ENCODE assay signal across 33 cellular contexts in genomic region chr21:15498455-15498854, GRCh38.
DNase-seq lines count a peak whose midpoint lies in the region; ATAC-seq and TF ChIP-seq lines count a peak whose summit lies in the region.
"Had no signal": no experiment of that assay in that cellular context is flagged by ENCODE, and none has a peak within 500 bp of the region (broad histone marks: within the 10 kb centered on the region; RNA-seq: fewer than 3 reads in every experiment).

No MANE protein-coding gene starts in this region.

- in situ Hi-C loops in mammary epithelial cell (cut with MboI; ENCODE audit: low sequenced_read_pairs in 2 of 2), result loop anchor here in 1 of 2 donors (25.0 kb wide), 1 partner anchor 636 kb away; no protein-coding TSS in a partner anchor

- no peak overlapping the region for H3K9ac ChIP-seq in mammary epithelial cell (ENCODE audit: insufficient read depth, low read length)

- H3K27me3 Mint-ChIP-seq in activated CD4-positive, alpha-beta T cell treated with anti-CD3 and anti-CD28 coated beads for 36 hours, result no peaks in the 10 kb centered on the region
- H3K27me3 Mint-ChIP-seq in stimulated activated naive CD8-positive, alpha-beta T cell treated with anti-CD3 and anti-CD28 coated beads, Interleukin-15, amount 100 ng/mL, for 72 hours, result no peaks in the 10 kb centered on the region

- H3K36me3 ChIP-seq in mammary epithelial cell (ENCODE audit: insufficient read depth, low read length), result no peaks in the 10 kb centered on the region
- no peaks in the 10 kb centered on the region for H3K36me3 ChIP-seq in breast epithelium
- H3K36me3 ChIP-seq: BE2C, HAP-1 had no signal

- no peak for TF ChIP-seq CTCF in mammary epithelial cell (conservative IDR thresholded peaks at IDR 0.05 in 1 of 2, IDR thresholded peaks at IDR 0.05 in 1 of 2; ENCODE audit: extremely low read depth in 1 of 2, insufficient read depth in 1 of 2, low read depth in 1 of 2, low read length in 2 of 2)
- no peak for TF ChIP-seq CTCF in breast epithelium (IDR thresholded peaks at IDR 0.05)
- no peak for TF ChIP-seq CTCF in foreskin keratinocyte (conservative IDR thresholded peaks at IDR 0.05)

- H3K79me2 ChIP-seq in mammary epithelial cell (ENCODE audit: insufficient read depth, low read length), result no peaks in the 10 kb centered on the region

- CTCF ChIA-PET in activated CD4-positive, alpha-beta T cell treated with anti-CD3 and anti-CD28 coated beads for 36 hours (lab: Charles Lee), result no interaction called here
- CTCF ChIA-PET in mammary epithelial cell (lab: Charles Lee; ENCODE audit: low non-redundant PET), result no interaction called here

- no peak for DNase-seq in activated CD4-positive, alpha-beta T cell treated with anti-CD3 and anti-CD28 coated beads for 36 hours
- DNase-seq in activated CD4-positive, alpha-beta T cell treated with anti-CD3 and anti-CD28 coated beads, Interleukin-2, amount 50 U/mL, for 4 hours, result no peak
- DNase-seq in mammary epithelial cell (peak; percentile 73), breast epithelium (ENCODE audit: low spot score in 2 of 2) (no peak), foreskin keratinocyte (peak; percentile 55 to 74), left ventricle myocardium superior (no peak), T-helper 1 cell (no peak)
- no peak for DNase-seq in stimulated activated naive CD8-positive, alpha-beta T cell treated with anti-CD3 and anti-CD28 coated beads, Interleukin-15, amount 100 ng/mL, for 72 hours
- DNase-seq: 8988T; ACHN; BE2C; CD8-positive, alpha-beta memory T cell; DMS 273 treated with DMSO at 0.1 percent for 48 hours; DMS79; EL; GDM1; GOT3; HFFc6; KBM-7; MV-4-11; NCI-H1105; NCI-H1436 treated with DMSO at 0.1 percent for 48 hours; NCI-H187 treated with DMSO at 0.1 percent for 48 hours; NCI-H446; NCI-H524 treated with DMSO at 0.1 percent for 48 hours; NCI-H82; NK-92 treated with Interleukin-12 subunit alpha and Interleukin-12 subunit beta, amount 100 ng/mL, for 24 hours; PC-9; RPMI8226; SHP77 treated with DMSO at 0.1 percent for 48 hours had no signal

- no peaks in the 10 kb centered on the region for H3K4me1 Mint-ChIP-seq in activated CD4-positive, alpha-beta T cell treated with anti-CD3 and anti-CD28 coated beads for 36 hours
- no peaks in the 10 kb centered on the region for H3K4me1 Mint-ChIP-seq in stimulated activated naive CD8-positive, alpha-beta T cell treated with anti-CD3 and anti-CD28 coated beads, Interleukin-15, amount 100 ng/mL, for 72 hours
- H3K4me1 Mint-ChIP-seq: CD8-positive, alpha-beta memory T cell had no signal

- H3K4me1 ChIP-seq in mammary epithelial cell (ENCODE audit: insufficient read depth, low read length) (peaks cover 8% of the 10 kb centered on the region), breast epithelium (no peaks in the 10 kb centered on the region), foreskin keratinocyte (peaks cover 4% of the 10 kb centered on the region)
- H3K4me1 ChIP-seq: HAP-1 had no signal

- H3K4me3 Mint-ChIP-seq in activated CD4-positive, alpha-beta T cell treated with anti-CD3 and anti-CD28 coated beads for 36 hours, result no peak overlapping the region
- H3K4me3 Mint-ChIP-seq in stimulated activated naive CD8-positive, alpha-beta T cell treated with anti-CD3 and anti-CD28 coated beads, Interleukin-15, amount 100 ng/mL, for 72 hours, result no peak overlapping the region
- H3K4me3 Mint-ChIP-seq: CD14-positive monocyte; CD8-positive, alpha-beta memory T cell; HFFc6 had no signal

- POLR2A ChIA-PET in activated CD4-positive, alpha-beta T cell treated with anti-CD3 and anti-CD28 coated beads for 36 hours (lab: Charles Lee), result no interaction called here

- no peaks in the 10 kb centered on the region for H3K9me3 ChIP-seq in mammary epithelial cell (replicated peaks; ENCODE audit: insufficient read depth, low read length)
- H3K9me3 ChIP-seq in breast epithelium, result no peaks in the 10 kb centered on the region
- H3K9me3 ChIP-seq: BE2C, HAP-1 had no signal

- H3K4me2 ChIP-seq in mammary epithelial cell (ENCODE audit: insufficient read depth, low read depth, low read length), result no peak overlapping the region
- H3K4me2 ChIP-seq: PC-9 had no signal

- no peaks in the 10 kb centered on the region for H3K9me3 Mint-ChIP-seq in activated CD4-positive, alpha-beta T cell treated with anti-CD3 and anti-CD28 coated beads for 36 hours (ENCODE audit: low read depth)
- no peaks in the 10 kb centered on the region for H3K9me3 Mint-ChIP-seq in stimulated activated naive CD8-positive, alpha-beta T cell treated with anti-CD3 and anti-CD28 coated beads, Interleukin-15, amount 100 ng/mL, for 72 hours
- H3K9me3 Mint-ChIP-seq: CD8-positive, alpha-beta memory T cell; HFFc6 had no signal

- ATAC-seq in activated CD4-positive, alpha-beta T cell treated with anti-CD3 and anti-CD28 coated beads for 36 hours, result peak; percentile 68
- ATAC-seq in foreskin keratinocyte (peak; percentile 96), left ventricle myocardium superior (no peak)
- peak; percentile 66 for ATAC-seq in stimulated activated naive CD8-positive, alpha-beta T cell treated with anti-CD3 and anti-CD28 coated beads, Interleukin-15, amount 100 ng/mL, for 72 hours
- ATAC-seq: GM12878 had no signal

- H3K27ac ChIP-seq in mammary epithelial cell (ENCODE audit: insufficient read depth, low read depth, low read length), result no peak overlapping the region
- no peak overlapping the region for H3K27ac ChIP-seq in breast epithelium
- peak overlapping the region; percentile 22 for H3K27ac ChIP-seq in foreskin keratinocyte
- H3K27ac ChIP-seq: PC-9 had no signal

- no peak overlapping the region for H3K27ac Mint-ChIP-seq in activated CD4-positive, alpha-beta T cell treated with anti-CD3 and anti-CD28 coated beads for 36 hours
- no peak overlapping the region for H3K27ac Mint-ChIP-seq in stimulated activated naive CD8-positive, alpha-beta T cell treated with anti-CD3 and anti-CD28 coated beads, Interleukin-15, amount 100 ng/mL, for 72 hours
- H3K27ac Mint-ChIP-seq: CD14-positive monocyte; CD8-positive, alpha-beta memory T cell; HFFc6 had no signal

- no peaks in the 10 kb centered on the region for H3K36me3 Mint-ChIP-seq in activated CD4-positive, alpha-beta T cell treated with anti-CD3 and anti-CD28 coated beads for 36 hours (ENCODE audit: low read depth)
- H3K36me3 Mint-ChIP-seq: CD14-positive monocyte; CD8-positive, alpha-beta memory T cell had no signal

- dilution Hi-C loops in mammary epithelial cell (cut with HindIII; ENCODE audit: low sequenced_read_pairs), result no loop called here

- H4K20me1 ChIP-seq in mammary epithelial cell (ENCODE audit: insufficient read depth, low read length), result no peaks in the 10 kb centered on the region

- no peak overlapping the region for H2AFZ ChIP-seq in mammary epithelial cell (ENCODE audit: low read depth, low read length)
- H2AFZ ChIP-seq: PC-9 had no signal

- BruUV-seq in mammary epithelial cell (replicated peaks; lab: Mats Ljungman, UMichigan), result no TSS peak

- H3K4me3 ChIP-seq in mammary epithelial cell (replicated peaks in 1 of 3; ENCODE audit: insufficient read depth in 1 of 3, low read depth in 2 of 3, low read length in 3 of 3) (no peak overlapping the region), breast epithelium (no peak overlapping the region)
- H3K4me3 ChIP-seq: GM12878, HAP-1, PC-9 had no signal

- intact Hi-C loops in activated CD4-positive, alpha-beta T cell treated with anti-CD3 and anti-CD28 coated beads for 36 hours (cut with DNase I, micrococcal nuclease), result no loop called here
- intact Hi-C loops in mammary epithelial cell (cut with micrococcal nuclease) (no loop called here), breast epithelium (cut with DNase I; ENCODE audit: low total_unique reads) (no loop called here), left ventricle myocardium superior (cut with micrococcal nuclease) (no loop called here)

- no peak for TF ChIP-seq POLR2A in breast epithelium (IDR thresholded peaks at IDR 0.05)

- H3K27me3 ChIP-seq in mammary epithelial cell (ENCODE audit: insufficient read depth, low read length) (no peaks in the 10 kb centered on the region), breast epithelium (no peaks in the 10 kb centered on the region), foreskin keratinocyte (no peaks in the 10 kb centered on the region)
- H3K27me3 ChIP-seq: BE2C had no signal

Comparison
In these comparisons a context has a peak if more than half of its experiments do, and no peak if none do; other contexts are left out.
1. DNase-seq: peak in mammary epithelial cell (single experiment) and foreskin keratinocyte (2 of 2); none in activated CD4-positive, alpha-beta T cell treated with anti-CD3 and anti-CD28 coated beads for 36 hours (single experiment), activated CD4-positive, alpha-beta T cell treated with anti-CD3 and anti-CD28 coated beads, Interleukin-2, amount 50 U/mL, for 4 hours (0 of 2), breast epithelium (0 of 2), stimulated activated naive CD8-positive, alpha-beta T cell treated with anti-CD3 and anti-CD28 coated beads, Interleukin-15, amount 100 ng/mL, for 72 hours (0 of 2), left ventricle myocardium superior (single experiment) and T-helper 1 cell (0 of 5).